Comparison of ENCODE assay signal across 17 cellular contexts in the genomic region with DNA sequence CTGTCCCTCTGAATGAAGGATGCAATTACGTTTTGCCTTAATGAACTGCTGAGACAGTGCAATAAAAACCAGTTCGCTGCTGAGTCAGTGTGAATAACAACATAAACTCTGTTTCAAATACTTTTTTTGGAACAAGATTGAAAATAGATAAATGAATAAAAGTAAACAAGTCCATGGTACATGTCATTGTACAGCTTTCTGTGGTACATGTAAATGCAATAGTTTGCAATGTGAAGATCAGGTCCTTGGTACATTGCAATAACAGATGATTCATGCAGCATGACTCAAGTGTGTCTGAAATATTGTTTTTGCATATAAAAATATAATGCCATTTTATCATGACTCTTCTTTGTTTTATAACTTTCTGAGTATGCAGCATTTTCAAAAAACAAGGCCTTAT.
A peak's percentile ranks its signal among the peaks of the same experiment; 100 is the strongest.
DNase-seq lines count a peak whose midpoint lies in the region; ATAC-seq and TF ChIP-seq lines count a peak whose summit lies in the region.
"Had no signal": no experiment of that assay in that cellular context is flagged by ENCODE, and none has a peak within 500 bp of the region (broad histone marks: within the 10 kb centered on the region; RNA-seq: fewer than 3 reads in every experiment).

No MANE protein-coding gene starts in this region.

- TF ChIP-seq CTCF in AG04449 (IDR thresholded peaks at IDR 0.05; ENCODE audit: insufficient read depth, low read length, missing control alignments) (no peak), brain microvascular endothelial cell (IDR thresholded peaks at IDR 0.05; ENCODE audit: low read depth, low read length, missing control alignments) (no peak), right lobe of liver (IDR thresholded peaks at IDR 0.05) (no peak)

- H3K36me3 ChIP-seq in brain microvascular endothelial cell (replicated peaks) (no peaks in the 10 kb centered on the region), right lobe of liver (no peaks in the 10 kb centered on the region)
- H3K36me3 ChIP-seq: ovary, thyroid gland had no signal

- H3K9me3 ChIP-seq in right lobe of liver = no peaks in the 10 kb centered on the region
- H3K9me3 ChIP-seq: ovary, thyroid gland had no signal

- ATAC-seq in right lobe of liver (no peak), HG02759 (IDR thresholded peaks at IDR 0.05; ENCODE audit: unreplicated experiment) (no peak)

- CTCF ChIA-PET in AG04449 (lab: Yijun Ruan, JAX) (interaction anchor here (1.4 kb wide), 1 partner anchor 38 kb away, joined by 4 read pairs; no protein-coding TSS in a partner anchor), HEK293T (lab: Yijun Ruan, JAX) (no interaction called here)

- intact Hi-C loops in right lobe of liver (cut with DNase I) = no loop called here

- in situ Hi-C loops in brain microvascular endothelial cell (cut with HindIII; ENCODE audit: low pct_ligation_motif_present, low sequenced_read_pairs) = no loop called here

- DNase-seq in AG04449 (ENCODE audit: low read depth, low spot score) (peak; percentile 55), HPDE6-E6E7 (ENCODE audit: extremely low spot score) (peak; percentile 14), brain microvascular endothelial cell (peak; percentile 78), hepatic stellate cell (ENCODE audit: low spot score) (peak; percentile 24), right lobe of liver (no peak), cortex of kidney (lab: John Stamatoyannopoulos, UW) (no peak), HEK293T (ENCODE audit: extremely low spot score) (no peak)
- DNase-seq: ACHN; activated CD4-positive, alpha-beta memory T cell treated with anti-CD3 and anti-CD28 coated beads, Interleukin-2, amount 10 ng/mL, durations not matched to agents 7 days and 5 days; DMS79; KBM-7; NCI-H1694; NCI-H774; ovary; SHP77; thyroid gland had no signal

- no peak for TF ChIP-seq POLR2A in right lobe of liver (IDR thresholded peaks at IDR 0.05)

- no peaks in the 10 kb centered on the region for H3K4me1 ChIP-seq in right lobe of liver
- H3K4me1 ChIP-seq: thyroid gland had no signal

- POLR2A ChIA-PET in AG04449 (lab: Yijun Ruan, JAX) = no interaction called here
- POLR2A ChIA-PET in HEK293T (lab: Yijun Ruan, JAX) = no interaction called here

- H3K27ac ChIP-seq in brain microvascular endothelial cell (peak overlapping the region; percentile 30), right lobe of liver (no peak overlapping the region)
- H3K27ac ChIP-seq: ovary, thyroid gland had no signal

- H3K4me3 ChIP-seq in AG04449 (ENCODE audit: low read depth, low read length) (no peak overlapping the region), brain microvascular endothelial cell (ENCODE audit: low read depth, low read length) (no peak overlapping the region), right lobe of liver (no peak overlapping the region)
- H3K4me3 ChIP-seq: ovary, thyroid gland had no signal

- H3K27me3 ChIP-seq in brain microvascular endothelial cell (replicated peaks) (no peaks in the 10 kb centered on the region), right lobe of liver (no peaks in the 10 kb centered on the region)
- H3K27me3 ChIP-seq: ovary, thyroid gland had no signal

- WGBS in right lobe of liver (ENCODE audit: insufficient coverage, low coverage, low lambda C conversion rate, missing lambda C conversion rate) = 69% methylated on average over 2 of the region's 2 CpGs

TF ChIP-seq in HEK293T, 16 proteins besides CTCF, POLR2A, EP300 and RAD21:
- TF ChIP-seq, protein P1, sequence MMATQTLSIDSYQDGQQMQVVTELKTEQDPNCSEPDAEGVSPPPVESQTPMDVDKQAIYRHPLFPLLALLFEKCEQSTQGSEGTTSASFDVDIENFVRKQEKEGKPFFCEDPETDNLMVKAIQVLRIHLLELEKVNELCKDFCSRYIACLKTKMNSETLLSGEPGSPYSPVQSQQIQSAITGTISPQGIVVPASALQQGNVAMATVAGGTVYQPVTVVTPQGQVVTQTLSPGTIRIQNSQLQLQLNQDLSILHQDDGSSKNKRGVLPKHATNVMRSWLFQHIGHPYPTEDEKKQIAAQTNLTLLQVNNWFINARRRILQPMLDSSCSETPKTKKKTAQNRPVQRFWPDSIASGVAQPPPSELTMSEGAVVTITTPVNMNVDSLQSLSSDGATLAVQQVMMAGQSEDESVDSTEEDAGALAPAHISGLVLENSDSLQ (IDR thresholded peaks at IDR 0.05) = no peak
- no peak for TF ChIP-seq LEF1 (IDR thresholded peaks at IDR 0.05; ENCODE audit: borderline replicate concordance)
- TF ChIP-seq NFRKB (IDR thresholded peaks at IDR 0.05) = no peak
- TF ChIP-seq TARDBP (IDR thresholded peaks at IDR 0.05) = no peak
- no peak for TF ChIP-seq FOXK2 (IDR thresholded peaks at IDR 0.05)
- TF ChIP-seq HDGF (IDR thresholded peaks at IDR 0.05; ENCODE audit: borderline replicate concordance) = no peak
- TF ChIP-seq ARNT (IDR thresholded peaks at IDR 0.05) = no peak
- TF ChIP-seq SP1 (IDR thresholded peaks at IDR 0.05) = no peak
- no peak for TF ChIP-seq SUZ12 (IDR thresholded peaks at IDR 0.05)
TF ChIP-seq in HEK293T: peak in this region for 0.

Comparison
In these comparisons a context has a peak if more than half of its experiments do, and no peak if none do; other contexts are left out.
1. DNase-seq: peak in AG04449 (single experiment), HPDE6-E6E7 (single experiment), brain microvascular endothelial cell (single experiment) and hepatic stellate cell (single experiment); none in right lobe of liver (0 of 3), cortex of kidney (single experiment) and HEK293T (single experiment).